8 cellular contexts compared by ENCODE assay signal in the genomic region with DNA sequence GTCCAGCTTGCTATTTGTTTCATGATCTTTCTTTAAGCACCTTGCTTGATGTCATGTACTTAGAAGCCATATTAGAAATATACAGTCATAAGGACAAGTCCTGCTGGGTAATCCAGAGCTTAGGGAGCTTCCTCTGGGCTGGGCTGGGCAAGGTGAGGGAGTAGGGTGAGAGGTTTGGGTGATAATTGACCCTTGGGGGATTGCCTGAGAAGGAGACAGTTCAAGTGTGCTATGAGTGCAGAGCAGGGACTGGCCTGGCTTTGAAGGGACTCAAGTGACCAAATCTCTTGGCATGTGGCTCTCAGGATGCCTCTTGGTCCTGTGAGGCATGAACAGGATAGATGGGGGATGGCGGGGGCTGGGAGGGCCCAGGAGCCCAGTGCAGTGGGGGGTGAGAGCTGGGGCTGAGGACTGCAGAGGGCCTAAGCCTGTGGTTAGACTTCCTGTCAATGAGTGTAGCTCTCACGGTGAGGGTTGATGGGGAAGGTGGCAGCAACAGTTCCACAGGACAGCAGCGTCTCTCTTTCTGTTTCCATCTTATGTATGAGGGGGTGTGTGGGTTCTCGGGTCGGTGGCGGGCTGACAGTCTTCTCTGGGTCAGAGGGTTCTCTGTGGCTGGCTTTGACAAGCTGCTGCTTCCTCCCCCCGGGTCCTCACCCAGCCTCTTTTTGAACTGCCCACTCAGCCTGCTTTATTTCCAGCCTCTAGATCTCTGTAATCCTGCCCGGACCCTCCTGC. TPM values are rescaled to one million over a fixed set of nuclear protein-coding genes. Genes with fewer than 3 reads are reported as not detected.
DNase-seq lines count a peak whose midpoint lies in the region; ATAC-seq and TF ChIP-seq lines count a peak whose summit lies in the region.

No MANE protein-coding gene starts in this region.

- H3K36me3 ChIP-seq in mucosa of rectum (ENCODE audit: control insufficient read depth in 2 of 2, insufficient read depth in 2 of 2, low read length in 2 of 2) (peaks cover 12 to 13% of the 10 kb centered on the region in 2 donors), upper lobe of left lung (peaks cover 0 to 29% (median 13%) of the 10 kb centered on the region in 4 donors)

- H3K4me3 ChIP-seq in mucosa of rectum (ENCODE audit: low read length in 2 of 2) (peak overlapping the region; percentile 33 to 62), upper lobe of left lung (peak overlapping the region in 2 of 4 donors; percentile 15 to 25)

- no peaks in the 10 kb centered on the region for H3K9me3 ChIP-seq in mucosa of rectum (ENCODE audit: control insufficient read depth in 2 of 2, low read length in 2 of 2)
- no peaks in the 10 kb centered on the region for H3K9me3 ChIP-seq in upper lobe of left lung

- no peak for TF ChIP-seq POLR2A in upper lobe of left lung (IDR thresholded peaks at IDR 0.05)

- 53 to 56% methylated on average over 8 of the region's 8 CpGs for WGBS in upper lobe of left lung, 2 donors

- no peak for TF ChIP-seq CTCF in upper lobe of left lung (IDR thresholded peaks at IDR 0.05)

- peak overlapping the region; percentile 28 to 70 for H3K9ac ChIP-seq in mucosa of rectum (ENCODE audit: low read depth in 1 of 2, low read length in 2 of 2)

- no peak for TF ChIP-seq EP300 in upper lobe of left lung (IDR thresholded peaks at IDR 0.05)

- peak overlapping the region in 1 of 2 donors; percentile 98 for H3K27ac ChIP-seq in mucosa of rectum (ENCODE audit: low read depth in 2 of 2, low read length in 2 of 2)
- H3K27ac ChIP-seq in upper lobe of left lung = peak overlapping the region in 3 of 4 donors; percentile 28 to 57 (median 42)

- ATAC-seq in GM21529 (IDR thresholded peaks at IDR 0.05; ENCODE audit: unreplicated experiment) = peak; percentile 90
- peak; percentile 37 to 53 for ATAC-seq in upper lobe of left lung (ENCODE audit: low FRiP score in 2 of 2)

- no peaks in the 10 kb centered on the region for H3K27me3 ChIP-seq in mucosa of rectum (ENCODE audit: control insufficient read depth in 2 of 2, insufficient read depth in 2 of 2, low read length in 2 of 2)
- H3K27me3 ChIP-seq in upper lobe of left lung = no peaks in the 10 kb centered on the region

- DNase-seq in EL = peak; percentile 43
- DNase-seq in M059J (ENCODE audit: low read depth) = peak; percentile 82
- DNase-seq in activated T-cell treated with anti-CD3 and anti-CD28 coated beads for 24 hours (ENCODE audit: low read depth) = peak; percentile 64
- DNase-seq in upper lobe of left lung = peak in 1 of 2 donors; percentile 37
- DNase-seq in NCI-H345 treated with DMSO at 0.1 percent for 48 hours (lab: John Stamatoyannopoulos, UW; ENCODE audit: unreplicated experiment) = no peak
- DNase-seq in NCI-H510A treated with DMSO at 0.1 percent for 48 hours (lab: John Stamatoyannopoulos, UW) = no peak

- H3K4me1 ChIP-seq in mucosa of rectum (ENCODE audit: control insufficient read depth in 2 of 2, insufficient read depth in 2 of 2, low read length in 2 of 2) (peaks cover 62 to 71% of the 10 kb centered on the region in 2 donors), upper lobe of left lung (peaks cover 5 to 18% (median 9%) of the 10 kb centered on the region in 4 donors)

RNA-seq across cellular contexts. Expression of a gene that starts 53.5 kb away (rescaled TPM):
- total RNA-seq in M059J (2014; rRNA removed; shearing (Covaris generic)) = 84.9 and 137 TPM in 2 replicates
- 10 to 100 TPM; 60.3 to 93.2 (median 72.6) TPM for total RNA-seq in upper lobe of left lung

Comparison
In these comparisons a context has a peak if more than half of its experiments do, and no peak if none do; other contexts are left out.
1. DNase-seq: peak in EL (single experiment), M059J (single experiment) and activated T-cell treated with anti-CD3 and anti-CD28 coated beads for 24 hours (single experiment); none in NCI-H345 treated with DMSO at 0.1 percent for 48 hours (single experiment) and NCI-H510A treated with DMSO at 0.1 percent for 48 hours (single experiment).